In the genomic region with DNA sequence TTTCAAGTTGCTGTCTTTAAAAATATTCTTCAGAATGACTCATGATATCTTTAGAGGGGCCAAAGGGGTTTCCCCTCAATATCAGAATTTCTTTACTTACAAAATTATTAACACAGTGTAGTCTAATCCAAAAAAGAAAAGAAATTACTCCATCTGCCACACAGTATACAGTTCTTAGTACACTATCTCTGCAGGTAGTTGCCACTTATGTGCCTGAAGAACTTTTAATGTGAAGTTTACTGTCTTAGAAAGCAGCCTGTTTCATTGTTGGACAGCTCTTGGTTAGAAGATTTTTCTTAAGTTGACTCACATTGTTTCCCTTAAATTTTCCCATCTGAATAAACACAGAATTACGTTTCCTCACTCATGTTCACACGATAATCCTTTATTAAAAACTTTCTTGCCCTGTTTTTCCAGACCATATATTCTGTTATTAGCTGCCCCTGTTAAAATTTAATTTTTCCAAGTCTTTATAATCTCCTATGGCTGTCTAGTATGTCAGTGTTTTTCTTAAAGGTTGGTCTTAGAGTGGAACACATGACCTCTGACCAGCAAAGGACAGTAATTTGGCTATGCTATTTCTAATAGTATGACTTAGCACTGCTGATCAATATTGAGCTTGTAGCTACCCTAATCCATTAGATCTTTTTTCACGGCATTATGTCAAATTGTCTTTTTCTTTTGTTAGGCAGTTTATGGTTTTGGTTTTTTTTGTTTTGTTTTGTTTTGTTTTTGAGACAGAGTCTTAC, we compare ENCODE assay signal across 14 cellular contexts. TPM values are rescaled to one million over a fixed set of nuclear protein-coding genes. Genes with fewer than 3 reads are reported as not detected.
DNase-seq lines count a peak whose midpoint lies in the region; ATAC-seq and TF ChIP-seq lines count a peak whose summit lies in the region.
"Had no signal": no experiment of that assay in that cellular context is flagged by ENCODE, and none has a peak within 500 bp of the region (broad histone marks: within the 10 kb centered on the region; RNA-seq: fewer than 3 reads in every experiment).

No MANE protein-coding gene starts in this region.

- peak; percentile 33 for ATAC-seq in activated CD4-positive, alpha-beta T cell treated with anti-CD3 and anti-CD28 coated beads for 36 hours
- peak; percentile 67 for ATAC-seq in GM21737 (IDR thresholded peaks at IDR 0.05; ENCODE audit: unreplicated experiment)
- peak; percentile 52 for ATAC-seq in HG03196 (IDR thresholded peaks at IDR 0.05; ENCODE audit: unreplicated experiment)
- no peak for ATAC-seq in mucosa of descending colon
- ATAC-seq: K562 had no signal

- intact Hi-C loops in activated CD4-positive, alpha-beta T cell treated with anti-CD3 and anti-CD28 coated beads for 36 hours (cut with DNase I, micrococcal nuclease): loop anchor here in 1 of 2 experiments (5.0 kb wide), 1 partner anchor 294 kb away; a partner anchor contains a TSS
- intact Hi-C loops in mucosa of descending colon (cut with DNase I, micrococcal nuclease): no loop called here

- no peak overlapping the region for H2BK12ac ChIP-seq in mesenchymal stem cell (ENCODE audit: low read length in 2 of 2)

- peaks cover 0 to 42% of the 10 kb centered on the region in 2 experiments for H3K36me3 ChIP-seq in mesenchymal stem cell (ENCODE audit: control insufficient read depth in 1 of 2, insufficient read depth in 2 of 2, low read depth in 1 of 2, low read length in 2 of 2)
- H3K36me3 ChIP-seq in mucosa of descending colon (ENCODE audit: low read depth): no peaks in the 10 kb centered on the region
- H3K36me3 ChIP-seq: prostate gland had no signal

- H3K79me1 ChIP-seq in mesenchymal stem cell (replicated peaks; ENCODE audit: low read length, poor library complexity, severe bottlenecking): peaks cover 1% of the 10 kb centered on the region

- no peak overlapping the region for H3K14ac ChIP-seq in mesenchymal stem cell (ENCODE audit: low read length in 2 of 2)

- no peak overlapping the region for H3K27ac Mint-ChIP-seq in activated CD4-positive, alpha-beta T cell treated with anti-CD3 and anti-CD28 coated beads for 36 hours
- no peak overlapping the region for H3K27ac Mint-ChIP-seq in activated CD4-positive, alpha-beta T cell treated with anti-CD3 and anti-CD28 coated beads, Interleukin-2, amount 10 ng/mL, durations not matched to agents 7 days and 5 days
- H3K27ac Mint-ChIP-seq in osteocyte (ENCODE audit: unreplicated experiment): peak overlapping the region; percentile 89

- H2AFZ ChIP-seq in mesenchymal stem cell (ENCODE audit: low read depth, low read length): no peak overlapping the region

- no peak overlapping the region for H3K27ac ChIP-seq in mesenchymal stem cell (ENCODE audit: low read length, poor library complexity, severe bottlenecking)
- H3K27ac ChIP-seq: 22Rv1, prostate gland had no signal

- WGBS in mesenchymal stem cell: 88% methylated on average over 2 of the region's 3 CpGs

- H3K9me3 ChIP-seq in mesenchymal stem cell (ENCODE audit: control insufficient read depth, low read length) (no peaks in the 10 kb centered on the region), mucosa of descending colon (no peaks in the 10 kb centered on the region)
- H3K9me3 ChIP-seq: prostate gland had no signal

- no peak overlapping the region for H3K4me3 Mint-ChIP-seq in activated CD4-positive, alpha-beta T cell treated with anti-CD3 and anti-CD28 coated beads for 36 hours
- H3K4me3 Mint-ChIP-seq in activated CD4-positive, alpha-beta T cell treated with anti-CD3 and anti-CD28 coated beads, Interleukin-2, amount 10 ng/mL, durations not matched to agents 7 days and 5 days: no peak overlapping the region
- H3K4me3 Mint-ChIP-seq in osteocyte (ENCODE audit: unreplicated experiment): no peak overlapping the region

- no peak overlapping the region for H4K8ac ChIP-seq in mesenchymal stem cell (ENCODE audit: low read length)

- H3K27me3 Mint-ChIP-seq in activated CD4-positive, alpha-beta T cell treated with anti-CD3 and anti-CD28 coated beads for 36 hours: no peaks in the 10 kb centered on the region
- no peaks in the 10 kb centered on the region for H3K27me3 Mint-ChIP-seq in activated CD4-positive, alpha-beta T cell treated with anti-CD3 and anti-CD28 coated beads, Interleukin-2, amount 10 ng/mL, durations not matched to agents 7 days and 5 days
- H3K27me3 Mint-ChIP-seq in osteocyte (ENCODE audit: unreplicated experiment): no peaks in the 10 kb centered on the region

- no peak overlapping the region for H3K4me2 ChIP-seq in mesenchymal stem cell (ENCODE audit: low read length, poor library complexity, severe bottlenecking)

- H3K4me1 Mint-ChIP-seq in activated CD4-positive, alpha-beta T cell treated with anti-CD3 and anti-CD28 coated beads for 36 hours: peaks cover 20% of the 10 kb centered on the region
- peaks cover 10% of the 10 kb centered on the region for H3K4me1 Mint-ChIP-seq in activated CD4-positive, alpha-beta T cell treated with anti-CD3 and anti-CD28 coated beads, Interleukin-2, amount 10 ng/mL, durations not matched to agents 7 days and 5 days
- H3K4me1 Mint-ChIP-seq in osteocyte (ENCODE audit: unreplicated experiment): peaks cover 53% of the 10 kb centered on the region

- H2BK15ac ChIP-seq in mesenchymal stem cell (ENCODE audit: low read depth, poor library complexity, severe bottlenecking): no peak overlapping the region

- H3K23ac ChIP-seq in mesenchymal stem cell (ENCODE audit: low read length in 2 of 2): no peak overlapping the region

- no peak for DNase-seq in activated CD4-positive, alpha-beta T cell treated with anti-CD3 and anti-CD28 coated beads for 36 hours
- DNase-seq in activated CD4-positive, alpha-beta T cell treated with anti-CD3 and anti-CD28 coated beads, Interleukin-2, amount 10 ng/mL, durations not matched to agents 7 days and 5 days: no peak
- DNase-seq in osteocyte (ENCODE audit: extremely low spot score, unreplicated experiment) (no peak), mesenchymal stem cell (no peak), mucosa of descending colon (no peak), HCEC 1CT (no peak)
- DNase-seq: activated CD4-positive, alpha-beta T cell treated with anti-CD3 and anti-CD28 coated beads for 4 hours; NCI-H2029; stimulated activated CD4-positive, alpha-beta T cell treated with anti-CD3 and anti-CD28 coated beads, Interleukin-4, amount 100 ng/mL, for 4 hours had no signal

- no peak overlapping the region for H2AK5ac ChIP-seq in mesenchymal stem cell (ENCODE audit: low read length, severe bottlenecking)

- H2BK5ac ChIP-seq in mesenchymal stem cell (ENCODE audit: low read depth, low read length, poor library complexity, severe bottlenecking): no peak overlapping the region

- CTCF ChIA-PET in activated CD4-positive, alpha-beta T cell treated with anti-CD3 and anti-CD28 coated beads for 36 hours (lab: Charles Lee): interaction anchor here (0.7 kb wide), 1 partner anchor 49 kb away, joined by 3 read pairs; no protein-coding TSS in a partner anchor
- CTCF ChIA-PET in activated CD4-positive, alpha-beta T cell treated with anti-CD3 and anti-CD28 coated beads, Interleukin-2, amount 10 ng/mL, durations not matched to agents 7 days and 5 days (lab: Charles Lee): interaction anchor here (0.6 kb wide), 1 partner anchor 538 kb away, joined by 4 read pairs; no protein-coding TSS in a partner anchor

- H3K27me3 ChIP-seq in mesenchymal stem cell (ENCODE audit: control insufficient read depth in 1 of 2, insufficient read depth in 1 of 2, low read length in 2 of 2): no peaks in the 10 kb centered on the region

- H3K36me3 Mint-ChIP-seq in activated CD4-positive, alpha-beta T cell treated with anti-CD3 and anti-CD28 coated beads for 36 hours (ENCODE audit: low read depth): no peaks in the 10 kb centered on the region
- no peaks in the 10 kb centered on the region for H3K36me3 Mint-ChIP-seq in activated CD4-positive, alpha-beta T cell treated with anti-CD3 and anti-CD28 coated beads, Interleukin-2, amount 10 ng/mL, durations not matched to agents 7 days and 5 days (ENCODE audit: low read depth)
- H3K36me3 Mint-ChIP-seq in osteocyte (ENCODE audit: unreplicated experiment): peaks cover 15% of the 10 kb centered on the region

- no peak for TF ChIP-seq CTCF in osteocyte (IDR thresholded peaks at IDR 0.05)
- TF ChIP-seq CTCF in mucosa of descending colon (IDR thresholded peaks at IDR 0.05): no peak

- no peaks in the 10 kb centered on the region for H3K9me3 Mint-ChIP-seq in activated CD4-positive, alpha-beta T cell treated with anti-CD3 and anti-CD28 coated beads for 36 hours (ENCODE audit: low read depth)
- H3K9me3 Mint-ChIP-seq in activated CD4-positive, alpha-beta T cell treated with anti-CD3 and anti-CD28 coated beads, Interleukin-2, amount 10 ng/mL, durations not matched to agents 7 days and 5 days: no peaks in the 10 kb centered on the region
- peaks cover 3% of the 10 kb centered on the region for H3K9me3 Mint-ChIP-seq in osteocyte (ENCODE audit: unreplicated experiment)

- POLR2A ChIA-PET in activated CD4-positive, alpha-beta T cell treated with anti-CD3 and anti-CD28 coated beads for 36 hours (lab: Charles Lee): no interaction called here
- POLR2A ChIA-PET in activated CD4-positive, alpha-beta T cell treated with anti-CD3 and anti-CD28 coated beads, Interleukin-2, amount 10 ng/mL, durations not matched to agents 7 days and 5 days (lab: Charles Lee): no interaction called here

- H3K4me3 ChIP-seq in mesenchymal stem cell (ENCODE audit: insufficient read depth in 1 of 2, low read depth in 1 of 2, low read length in 2 of 2) (no peak overlapping the region), mucosa of descending colon (no peak overlapping the region)
- H3K4me3 ChIP-seq: K562, prostate gland had no signal

- H4K91ac ChIP-seq in mesenchymal stem cell (ENCODE audit: low read length): no peak overlapping the region

- no peak overlapping the region for H3K4ac ChIP-seq in mesenchymal stem cell (ENCODE audit: low read depth in 1 of 2, low read length in 2 of 2)

- no peak overlapping the region for H3K9ac ChIP-seq in mesenchymal stem cell (ENCODE audit: low read length)

- H3K4me1 ChIP-seq in mesenchymal stem cell (ENCODE audit: control insufficient read depth, insufficient read depth, low read depth, low read length) (no peaks in the 10 kb centered on the region), mucosa of descending colon (ENCODE audit: low read depth) (no peaks in the 10 kb centered on the region)
- H3K4me1 ChIP-seq: prostate gland had no signal

- no peak overlapping the region for H2BK120ac ChIP-seq in mesenchymal stem cell (ENCODE audit: low read depth, low read length)

- no peak overlapping the region for H3K18ac ChIP-seq in mesenchymal stem cell (ENCODE audit: low read depth in 1 of 2, low read length in 2 of 2)

RNA-seq across cellular contexts. Expression of a gene that starts 21.8 kb away (rescaled TPM):
- total RNA-seq in activated CD4-positive, alpha-beta T cell treated with anti-CD3 and anti-CD28 coated beads for 36 hours: 10 to 100 TPM; 12.1 to 16.0 TPM
- total RNA-seq in activated CD4-positive, alpha-beta T cell treated with anti-CD3 and anti-CD28 coated beads, Interleukin-2, amount 10 ng/mL, durations not matched to agents 7 days and 5 days: 10 to 100 TPM; 11.3 to 12.8 TPM
- total RNA-seq in osteocyte: 23.5 and 23.7 TPM in 2 replicates
- 12.3 TPM for polyA plus RNA-seq in mesenchymal stem cell (2013, experiment 1 of 2)
- polyA plus RNA-seq in mesenchymal stem cell (2013, experiment 2 of 2): 14.1 TPM
- total RNA-seq in mucosa of descending colon: 10 to 100 TPM; 11.2 to 16.2 (median 15.1) TPM
